In genomic region chr11:119015054-119015611, GRCh38 we compare ENCODE assay signal across 9 cellular contexts. TPM values are rescaled to one million over a fixed set of nuclear protein-coding genes. Genes with fewer than 3 reads are reported as not detected.
A peak's percentile ranks its signal among the peaks of the same experiment; 100 is the strongest.
DNase-seq lines count a peak whose midpoint lies in the region; ATAC-seq and TF ChIP-seq lines count a peak whose summit lies in the region.
"Had no signal": no experiment of that assay in that cellular context is flagged by ENCODE, and none has a peak within 500 bp of the region (broad histone marks: within the 10 kb centered on the region; RNA-seq: fewer than 3 reads in every experiment).

No MANE protein-coding gene starts in this region.

- H3K27me3 Mint-ChIP-seq in Calu3 (ENCODE audit: unreplicated experiment) = no peaks in the 10 kb centered on the region
- no peaks in the 10 kb centered on the region for H3K27me3 Mint-ChIP-seq in activated naive CD8-positive, alpha-beta T cell treated with anti-CD3 and anti-CD28 coated beads for 36 hours
- H3K27me3 Mint-ChIP-seq in mesothelial cell of epicardium (ENCODE audit: low read depth) = no peaks in the 10 kb centered on the region

- H3K27ac Mint-ChIP-seq in Calu3 (ENCODE audit: unreplicated experiment) (peak overlapping the region; percentile 56), mesothelial cell of epicardium (peak overlapping the region; percentile 14)
- peak overlapping the region; percentile 97 for H3K27ac Mint-ChIP-seq in activated naive CD8-positive, alpha-beta T cell treated with anti-CD3 and anti-CD28 coated beads for 36 hours

- TF ChIP-seq CTCF in Calu3 (IDR thresholded peaks at IDR 0.05; ENCODE audit: unreplicated experiment) (no peak), LNCaP clone FGC (IDR thresholded peaks at IDR 0.05; ENCODE audit: control insufficient read depth, extremely low read depth, insufficient read depth) (peak; percentile 33; the same call in 1 of the 2 replicates), mesothelial cell of epicardium (IDR thresholded peaks at IDR 0.05; ENCODE audit: unreplicated experiment) (no peak)

- CTCF ChIA-PET in Calu3 (lab: Charles Lee) = interaction anchor here (0.6 kb wide), 1 partner anchor 63 kb away, joined by 3 read pairs; no protein-coding TSS in a partner anchor

- DNase-seq in Calu3 (peak; percentile 13), LNCaP clone FGC (ENCODE audit: low read depth) (no peak), mesothelial cell of epicardium (ENCODE audit: low spot score in 2 of 2, unreplicated experiment in 2 of 2) (no peak), NCI-H748 treated with DMSO at 0.1 percent for 48 hours (lab: John Stamatoyannopoulos, UW) (no peak), cerebellar nuclear complex (lab: John Stamatoyannopoulos, UW) (no peak)
- DNase-seq in activated naive CD8-positive, alpha-beta T cell treated with anti-CD3 and anti-CD28 coated beads for 36 hours = no peak
- DNase-seq in activated CD8-positive, alpha-beta memory T cell treated with anti-CD3 and anti-CD28 coated beads for 24 hours = no peak
- DNase-seq: MV-4-11 had no signal

- H3K36me3 Mint-ChIP-seq in Calu3 (ENCODE audit: insufficient read depth, unreplicated experiment) (peaks cover 81% of the 10 kb centered on the region), mesothelial cell of epicardium (peaks cover 33% of the 10 kb centered on the region)
- peaks cover 66% of the 10 kb centered on the region for H3K36me3 Mint-ChIP-seq in activated naive CD8-positive, alpha-beta T cell treated with anti-CD3 and anti-CD28 coated beads for 36 hours

- no peak for ATAC-seq in GM18519 (IDR thresholded peaks at IDR 0.05; ENCODE audit: low FRiP score, unreplicated experiment)

- no peak overlapping the region for H3K4me3 ChIP-seq in LNCaP clone FGC (ENCODE audit: low read depth, low read length)

- BruUV-seq in Calu3 (replicated peaks; lab: Mats Ljungman, UMichigan) = no TSS peak

- H3K9me3 Mint-ChIP-seq in Calu3 (ENCODE audit: low read depth, unreplicated experiment) (no peaks in the 10 kb centered on the region), mesothelial cell of epicardium (no peaks in the 10 kb centered on the region)
- no peaks in the 10 kb centered on the region for H3K9me3 Mint-ChIP-seq in activated naive CD8-positive, alpha-beta T cell treated with anti-CD3 and anti-CD28 coated beads for 36 hours

- H3K4me3 Mint-ChIP-seq in Calu3 (ENCODE audit: low read depth, unreplicated experiment) = peak overlapping the region; percentile 28
- H3K4me3 Mint-ChIP-seq in activated naive CD8-positive, alpha-beta T cell treated with anti-CD3 and anti-CD28 coated beads for 36 hours = peak overlapping the region; percentile 55
- no peak overlapping the region for H3K4me3 Mint-ChIP-seq in mesothelial cell of epicardium

- intact Hi-C loops in Calu3 (cut with micrococcal nuclease; ENCODE audit: unreplicated experiment) = no loop called here

- H3K4me1 Mint-ChIP-seq in Calu3 (ENCODE audit: low read depth, unreplicated experiment) (peaks cover 13% of the 10 kb centered on the region), mesothelial cell of epicardium (peaks cover 17% of the 10 kb centered on the region)
- peaks cover 38% of the 10 kb centered on the region for H3K4me1 Mint-ChIP-seq in activated naive CD8-positive, alpha-beta T cell treated with anti-CD3 and anti-CD28 coated beads for 36 hours

RNA-seq across cellular contexts. Expression of gene RPS25, which starts 3.0 kb away (rescaled TPM):
- total RNA-seq in Calu3 (2022) (471 and 510 TPM in 2 replicates), mesothelial cell of epicardium (1,201 to 1,234 TPM (median 1,218 TPM) in 3 replicates)
- 1,000 to 10,000 TPM; 1,524 to 1,591 TPM for total RNA-seq in activated naive CD8-positive, alpha-beta T cell treated with anti-CD3 and anti-CD28 coated beads for 36 hours

RNA-seq across cellular contexts. Expression of gene TRAPPC4, which starts 3.4 kb away (rescaled TPM):
- 42.0 and 43.9 TPM in 2 replicates for total RNA-seq in Calu3 (2022)
- 100 to 1,000 TPM; 114 to 127 TPM for total RNA-seq in activated naive CD8-positive, alpha-beta T cell treated with anti-CD3 and anti-CD28 coated beads for 36 hours
- total RNA-seq in mesothelial cell of epicardium = 53.9 to 56.5 TPM (median 54.5 TPM) in 3 replicates

RNA-seq across cellular contexts. Expression of gene SLC37A4, which starts 15.5 kb away (rescaled TPM):
- 21.2 and 24.6 TPM in 2 replicates for total RNA-seq in Calu3 (2022)
- total RNA-seq in activated naive CD8-positive, alpha-beta T cell treated with anti-CD3 and anti-CD28 coated beads for 36 hours = 10 to 100 TPM; 28.2 to 30.1 TPM
- 29.6 to 35.3 TPM (median 33.2 TPM) in 3 replicates for total RNA-seq in mesothelial cell of epicardium

RNA-seq across cellular contexts. Expression of gene CENATAC, which starts 17.2 kb away (rescaled TPM):
- total RNA-seq in Calu3 (2022) (43.0 and 46.9 TPM in 2 replicates), mesothelial cell of epicardium (65.7 to 69.1 TPM (median 66.3 TPM) in 3 replicates)
- 10 to 100 TPM; 24.8 to 28.3 TPM for total RNA-seq in activated naive CD8-positive, alpha-beta T cell treated with anti-CD3 and anti-CD28 coated beads for 36 hours

RNA-seq across cellular contexts. Expression of gene HYOU1, which starts 41.9 kb away (rescaled TPM):
- total RNA-seq in Calu3 (2022) (180 and 181 TPM in 2 replicates), mesothelial cell of epicardium (131 to 142 TPM (median 133 TPM) in 3 replicates)
- total RNA-seq in activated naive CD8-positive, alpha-beta T cell treated with anti-CD3 and anti-CD28 coated beads for 36 hours = 100 to 1,000 TPM; 121 to 125 TPM

Comparison
In these comparisons a context has a peak if more than half of its experiments do, and no peak if none do; other contexts are left out.
1. H3K27ac Mint-ChIP-seq: peak in every context shown above with its lines; median percentile 97 in activated naive CD8-positive, alpha-beta T cell treated with anti-CD3 and anti-CD28 coated beads for 36 hours; 56 in Calu3; 14 in mesothelial cell of epicardium.